Comparison of ENCODE assay signal across 24 cellular contexts in the genomic region with DNA sequence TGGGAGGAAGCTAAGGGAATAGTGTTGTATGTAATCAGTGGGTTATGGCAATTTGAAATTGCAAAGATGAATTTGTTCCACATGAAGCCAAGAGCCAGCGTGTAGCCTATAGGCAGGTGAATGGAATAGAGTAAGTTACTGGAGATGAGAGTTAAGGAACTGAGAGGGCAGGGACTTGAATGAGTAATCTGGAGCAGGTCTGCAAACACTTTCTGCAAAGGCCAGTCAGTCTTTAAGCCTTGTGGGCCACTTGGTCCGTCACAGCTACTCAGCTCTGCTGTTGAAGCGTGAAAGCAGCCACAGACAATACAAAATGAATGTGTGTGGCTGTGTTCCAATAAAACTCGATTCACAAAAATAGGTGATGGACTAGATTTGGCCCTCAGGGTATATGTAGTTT. TPM values are rescaled to one million over a fixed set of nuclear protein-coding genes. Genes with fewer than 3 reads are reported as not detected.
DNase-seq lines count a peak whose midpoint lies in the region; ATAC-seq, FAIRE-seq and TF ChIP-seq lines count a peak whose summit lies in the region.
"Had no signal": no experiment of that assay in that cellular context is flagged by ENCODE, and none has a peak within 500 bp of the region (broad histone marks: within the 10 kb centered on the region; RNA-seq: fewer than 3 reads in every experiment).

No MANE protein-coding gene starts in this region.

- DNase-seq in activated naive CD4-positive, alpha-beta T cell treated with anti-CD3 and anti-CD28 coated beads for 36 hours = peak; percentile 1
- no peak for DNase-seq in activated naive CD4-positive, alpha-beta T cell treated with Interleukin-2 at 50 U/mL for 16 hours
- DNase-seq in GM12878 (ENCODE audit: low read depth, low spot score) (peak; percentile 26), thyroid gland (peak; percentile 85 to 89), OCI-M2 (lab: John Stamatoyannopoulos, UW; ENCODE audit: unreplicated experiment) (no peak), A172 (ENCODE audit: low spot score) (no peak)
- DNase-seq: IMR-90; NCI-H1105; NCI-H146; NCI-H2029; NCI-H510A; NCI-H748 treated with DMSO at 0.1 percent for 48 hours; NK-92 treated with Interleukin-12 subunit alpha and Interleukin-12 subunit beta, amount 100 ng/mL, for 24 hours; SIG-M5; SK-N-SH; T-helper 2 cell had no signal

- no peaks in the 10 kb centered on the region for H3K9me3 Mint-ChIP-seq in activated naive CD4-positive, alpha-beta T cell treated with anti-CD3 and anti-CD28 coated beads for 36 hours

- no peak overlapping the region for H3K9ac ChIP-seq in GM12878 (ENCODE audit: control insufficient read depth, insufficient read depth, low read length)
- H3K9ac ChIP-seq: KMS-11, SK-N-SH had no signal

- TF ChIP-seq POLR2A in GM12878 (IDR thresholded peaks at IDR 0.05; ENCODE audit: low read depth, low read length) = no peak
- no peak for TF ChIP-seq POLR2A in thyroid gland (IDR thresholded peaks at IDR 0.05)

- H4K20me1 ChIP-seq in GM12878 (ENCODE audit: control insufficient read depth, insufficient read depth) = no peaks in the 10 kb centered on the region

- peak; percentile 69 for ATAC-seq in HG02610 (IDR thresholded peaks at IDR 0.05; ENCODE audit: unreplicated experiment)
- ATAC-seq in GM12878 = peak; percentile 89
- ATAC-seq in HG03442 (IDR thresholded peaks at IDR 0.05; ENCODE audit: unreplicated experiment) = no peak
- ATAC-seq: A549, Panc1 had no signal

- H3K27me3 ChIP-seq in GM12878 (replicated peaks in 1 of 2; ENCODE audit: control insufficient read depth in 2 of 2, insufficient read depth in 2 of 2, low read length in 1 of 2) = no peaks in the 10 kb centered on the region
- no peaks in the 10 kb centered on the region for H3K27me3 ChIP-seq in thyroid gland

- no peak for FAIRE-seq in GM12878 (lab: Jason Lieb, UNC)
- FAIRE-seq: A549, G401.6 had no signal

- no peak for TF ChIP-seq EP300 in GM12878 (IDR thresholded peaks at IDR 0.05; ENCODE audit: borderline replicate concordance in 1 of 2, control insufficient read depth in 1 of 2, low read depth in 2 of 2, low read length in 2 of 2)

- H3K4me1 ChIP-seq in GM12878 (ENCODE audit: control insufficient read depth, insufficient read depth, low read length) (peaks cover 9% of the 10 kb centered on the region), thyroid gland (peaks cover 14 to 22% of the 10 kb centered on the region in 2 donors)

- no peak overlapping the region for H3K4me2 ChIP-seq in GM12878 (ENCODE audit: control insufficient read depth, insufficient read depth)
- H3K4me2 ChIP-seq: A549, KMS-11, SK-N-SH had no signal

- TF ChIP-seq CTCF in GM12878 (IDR thresholded peaks at IDR 0.05 in 2 of 3, conservative IDR thresholded peaks at IDR 0.05 in 1 of 3; ENCODE audit: control insufficient read depth in 2 of 3, extremely low read depth in 1 of 3, insufficient read depth in 1 of 3, low read depth in 3 of 3, low read length in 3 of 3) (no peak), thyroid gland (IDR thresholded peaks at IDR 0.05) (no peak)

- no peak for TF ChIP-seq RAD21 in GM12878 (IDR thresholded peaks at IDR 0.05; ENCODE audit: insufficient read depth, low read depth, low read length)

- POLR2A ChIA-PET in GM12878 (lab: Charles Lee) = interaction anchor here (1.0 kb wide), 1 partner anchor 29 kb away, joined by 3 read pairs; no protein-coding TSS in a partner anchor

- peaks cover 6% of the 10 kb centered on the region for H3K36me3 Mint-ChIP-seq in activated naive CD4-positive, alpha-beta T cell treated with anti-CD3 and anti-CD28 coated beads for 36 hours (ENCODE audit: low read depth)

- no peaks in the 10 kb centered on the region for H3K79me2 ChIP-seq in GM12878 (ENCODE audit: control insufficient read depth, insufficient read depth, low read length)

- in situ Hi-C loops in GM12878 (cut with MboI) = no loop called here

- 0 out of 2 replicates have a peak overlapping the region, but pooled peaks have one; percentile 13 for H3K27ac ChIP-seq in GM12878 (ENCODE audit: control insufficient read depth, insufficient read depth)
- H3K27ac ChIP-seq in thyroid gland = peak overlapping the region in 1 of 3 donors; percentile 50
- H3K27ac ChIP-seq: A549, KMS-11 had no signal

- H3K9me3 ChIP-seq in GM12878 (replicated peaks; ENCODE audit: control insufficient read depth, insufficient read depth, low read length) (no peaks in the 10 kb centered on the region), thyroid gland (no peaks in the 10 kb centered on the region)
- H3K9me3 ChIP-seq: A549, SK-N-SH had no signal

- RAD21 ChIA-PET in GM12878 (lab: Charles Lee; ENCODE audit: unreplicated experiment) = interaction anchor here (0.9 to 1.6 kb wide), 5 partner anchors 29 to 197 kb away, joined by 3 to 9 read pairs (median 4); partner anchors contain the start of genes CDC20, MED8 and SZT2

- CTCF ChIA-PET in activated naive CD4-positive, alpha-beta T cell treated with anti-CD3 and anti-CD28 coated beads for 36 hours (lab: Charles Lee) = no interaction called here
- CTCF ChIA-PET in GM12878 (lab: Yijun Ruan, JAX) = interaction anchor here (1.3 kb wide), 1 partner anchor 180 kb away, joined by 4 read pairs; no protein-coding TSS in a partner anchor

- 0% methylated on average over 4 of the region's 4 CpGs for WGBS in GM12878 (ENCODE audit: insufficient coverage, insufficient replicate concordance, low lambda C conversion rate, missing lambda C conversion rate)
- WGBS in thyroid gland, 2 donors = 37 to 50% methylated on average over 4 of the region's 4 CpGs

- BruUV-seq in GM12878 (replicated peaks; lab: Mats Ljungman, UMichigan) = no TSS peak

- SMC1A ChIA-PET in GM12878 (lab: Charles Lee; ENCODE audit: uncharacterized antibody, unreplicated experiment) = interaction anchor here (1.3 to 1.8 kb wide), 3 partner anchors 180 to 192 kb away, joined by 3 to 10 read pairs (median 7); no protein-coding TSS in a partner anchor

- H2AFZ ChIP-seq in GM12878 (ENCODE audit: control insufficient read depth, low read depth, low read length) = no peak overlapping the region

- H3K27me3 Mint-ChIP-seq in activated naive CD4-positive, alpha-beta T cell treated with anti-CD3 and anti-CD28 coated beads for 36 hours (ENCODE audit: low read depth) = no peaks in the 10 kb centered on the region
- H3K27me3 Mint-ChIP-seq: B cell had no signal

- no peak overlapping the region for H3K4me3 Mint-ChIP-seq in activated naive CD4-positive, alpha-beta T cell treated with anti-CD3 and anti-CD28 coated beads for 36 hours
- H3K4me3 Mint-ChIP-seq: B cell, CD14-positive monocyte had no signal

- no peak overlapping the region for H3K4me3 ChIP-seq in GM12878
- H3K4me3 ChIP-seq in thyroid gland (replicated peaks in 1 of 3) = no peak overlapping the region
- H3K4me3 ChIP-seq: A549 had no signal

- H3K4me1 Mint-ChIP-seq in activated naive CD4-positive, alpha-beta T cell treated with anti-CD3 and anti-CD28 coated beads for 36 hours (ENCODE audit: low read depth) = no peaks in the 10 kb centered on the region
- H3K4me1 Mint-ChIP-seq: CD14-positive monocyte had no signal

- intact Hi-C loops in activated naive CD4-positive, alpha-beta T cell treated with anti-CD3 and anti-CD28 coated beads for 36 hours (cut with micrococcal nuclease) = loop anchor here (10.0 kb wide), 1 partner anchor 344 kb away; no protein-coding TSS in a partner anchor
- intact Hi-C loops in GM12878 (cut with micrococcal nuclease; ENCODE audit: unreplicated experiment) (no loop called here), thyroid gland (cut with DNase I) (loop anchor here (5.0 kb wide), 1 partner anchor 182 kb away; no protein-coding TSS in a partner anchor)

- H3K27ac Mint-ChIP-seq in activated naive CD4-positive, alpha-beta T cell treated with anti-CD3 and anti-CD28 coated beads for 36 hours = no peak overlapping the region
- H3K27ac Mint-ChIP-seq: B cell had no signal

- H3K36me3 ChIP-seq in GM12878 (ENCODE audit: control insufficient read depth in 2 of 2, insufficient read depth in 2 of 2, low read length in 1 of 2) = peaks cover 11 to 23% of the 10 kb centered on the region in 2 experiments
- peaks cover 42 to 47% of the 10 kb centered on the region in 2 donors for H3K36me3 ChIP-seq in thyroid gland

RNA-seq across cellular contexts. Expression of gene SZT2, which starts 29.2 kb away (rescaled TPM):
- total RNA-seq in activated naive CD4-positive, alpha-beta T cell treated with anti-CD3 and anti-CD28 coated beads for 36 hours = 10 to 100 TPM; 26.6 to 28.2 TPM
- 188 and 198 TPM in 2 replicates for total RNA-seq in GM12878 (2013; cell fraction: nucleolus; rRNA removed)
- total RNA-seq in GM12878 (2014; rRNA removed) = 16.5 and 18.0 TPM in 2 replicates
- total RNA-seq in GM12878 (2014; rRNA removed; fragmentation: Illumina TruSeq; extraction: Trizol) = 12.5 and 12.7 TPM in 2 replicates
- 33.8 and 38.3 TPM in 2 replicates for total RNA-seq in GM12878 (2021)
- polyA plus RNA-seq in GM12878 (2011; ENCODE audit: low read depth) = 10.4 TPM
- 6.0 and 10.7 TPM in 2 replicates for polyA plus RNA-seq in GM12878 (2011; rRNA removed)
- polyA plus RNA-seq in GM12878 (2011; cell fraction: cytosol; rRNA removed) = 6.8 and 8.6 TPM in 2 replicates
- 72.8 and 81.1 TPM in 2 replicates for polyA plus RNA-seq in GM12878 (2011; cell fraction: nucleus; rRNA removed)
- 14.3 and 15.1 TPM in 2 replicates for polyA plus RNA-seq in GM12878 (2012)
- 11.1 and 16.5 TPM in 2 replicates for polyA plus RNA-seq in GM12878 (2014; fragmentation: Illumina TruSeq; extraction: Trizol)
- polyA plus RNA-seq in GM12878 (2014; fragmentation: Nextera tagmentation; extraction: Ambion mirVana) = 1 to 10 TPM; 1.4 to 1.9 TPM
- 23.8 and 27.3 TPM in 2 replicates for polyA plus RNA-seq in GM12878 (2014; rRNA removed)
- 10 to 100 TPM in 1 of 2 experiments, 1 to 10 TPM in 1; 10.0 to 12.6 TPM for polyA plus RNA-seq in GM12878 (2016; fragmentation: Nextera tagmentation; extraction: Ambion mirVana)
- 42.5 and 57.0 TPM in 2 replicates for polyA minus RNA-seq in GM12878 (2011; rRNA and poly(A)+ RNA removed)
- 7.5 and 8.1 TPM in 2 replicates for polyA minus RNA-seq in GM12878 (2011; cell fraction: cytosol; rRNA and poly(A)+ RNA removed)
- polyA minus RNA-seq in GM12878 (2011; cell fraction: nucleus; rRNA and poly(A)+ RNA removed) = 46.7 and 73.6 TPM in 2 replicates
- total RNA-seq in thyroid gland = 100 to 1,000 TPM in 1 of 4 donors, 10 to 100 TPM in 3; 36.1 to 107 (median 58.2) TPM
- total RNA-seq in A172 (2014; rRNA removed; shearing (Covaris generic)) = 6.6 and 9.7 TPM in 2 replicates

RNA-seq across cellular contexts. Expression of gene MED8, which starts 29.3 kb away (rescaled TPM):
- 10 to 100 TPM; 45.8 to 45.9 TPM for total RNA-seq in activated naive CD4-positive, alpha-beta T cell treated with anti-CD3 and anti-CD28 coated beads for 36 hours
- 71.8 and 72.3 TPM in 2 replicates for total RNA-seq in GM12878 (2013; cell fraction: nucleolus; rRNA removed)
- total RNA-seq in GM12878 (2014; rRNA removed) (39.7 and 42.6 TPM in 2 replicates), GM12878 (2014; rRNA removed; fragmentation: Illumina TruSeq; extraction: Trizol) (32.6 and 33.3 TPM in 2 replicates), GM12878 (2021) (37.4 and 39.4 TPM in 2 replicates), thyroid gland (10 to 100 TPM; 37.7 to 48.6 (median 45.3) TPM)
- polyA plus RNA-seq in GM12878 (2011; ENCODE audit: low read depth) = 33.4 TPM
- polyA plus RNA-seq in GM12878 (2011; rRNA removed) (16.5 and 20.2 TPM in 2 replicates), GM12878 (2014; fragmentation: Illumina TruSeq; extraction: Trizol) (37.6 and 39.2 TPM in 2 replicates), GM12878 (2014; fragmentation: Nextera tagmentation; extraction: Ambion mirVana) (10 to 100 TPM; 59.8 to 61.7 TPM), GM12878 (2014; rRNA removed) (21.9 and 25.4 TPM in 2 replicates), GM12878 (2016; fragmentation: Nextera tagmentation; extraction: Ambion mirVana) (10 to 100 TPM; 57.3 to 58.7 TPM)
- polyA plus RNA-seq in GM12878 (2011; cell fraction: cytosol; rRNA removed) = 19.1 and 23.5 TPM in 2 replicates
- polyA plus RNA-seq in GM12878 (2011; cell fraction: nucleus; rRNA removed) = 32.6 and 36.7 TPM in 2 replicates
- 43.9 and 45.3 TPM in 2 replicates for polyA plus RNA-seq in GM12878 (2012)
- polyA minus RNA-seq in GM12878 (2011; rRNA and poly(A)+ RNA removed) = 15.9 and 18.0 TPM in 2 replicates
- polyA minus RNA-seq in GM12878 (2011; cell fraction: cytosol; rRNA and poly(A)+ RNA removed) = 10.0 and 11.0 TPM in 2 replicates
- polyA minus RNA-seq in GM12878 (2011; cell fraction: nucleus; rRNA and poly(A)+ RNA removed) = 15.5 and 20.4 TPM in 2 replicates
- 76.1 and 80.9 TPM in 2 replicates for total RNA-seq in A172 (2014; rRNA removed; shearing (Covaris generic))

RNA-seq across cellular contexts. Expression of gene HYI, which starts 34.9 kb away (rescaled TPM):
- 1 to 10 TPM; 9.1 to 9.2 TPM for total RNA-seq in activated naive CD4-positive, alpha-beta T cell treated with anti-CD3 and anti-CD28 coated beads for 36 hours
- 10.2 and 14.2 TPM in 2 replicates for total RNA-seq in GM12878 (2013; cell fraction: nucleolus; rRNA removed)
- total RNA-seq in GM12878 (2014; rRNA removed) (2.9 and 5.6 TPM in 2 replicates), GM12878 (2014; rRNA removed; fragmentation: Illumina TruSeq; extraction: Trizol) (1.6 and 2.0 TPM in 2 replicates), GM12878 (2021) (5.3 and 5.5 TPM in 2 replicates), thyroid gland (10 to 100 TPM; 50.6 to 92.9 (median 65.6) TPM)
- polyA plus RNA-seq in GM12878 (2011; ENCODE audit: low read depth) = 17.0 TPM
- polyA plus RNA-seq in GM12878 (2011; rRNA removed) (0.46 and 0.69 TPM in 2 replicates), GM12878 (2014; fragmentation: Illumina TruSeq; extraction: Trizol) (1.3 and 1.9 TPM in 2 replicates), GM12878 (2014; fragmentation: Nextera tagmentation; extraction: Ambion mirVana) (under 1 TPM; 0.27 TPM), GM12878 (2014; rRNA removed) (5.4 and 7.5 TPM in 2 replicates), GM12878 (2016; fragmentation: Nextera tagmentation; extraction: Ambion mirVana) (1 to 10 TPM; 2.1 to 2.4 TPM)
- 0.70 and 0.78 TPM in 2 replicates for polyA plus RNA-seq in GM12878 (2011; cell fraction: cytosol; rRNA removed)
- polyA plus RNA-seq in GM12878 (2011; cell fraction: nucleus; rRNA removed) = 2.4 and 2.6 TPM in 2 replicates
- 7.6 and 15.5 TPM in 2 replicates for polyA plus RNA-seq in GM12878 (2012)
- polyA minus RNA-seq in GM12878 (2011; rRNA and poly(A)+ RNA removed) = 1.4 TPM in 1 of 2 replicates, not detected in the other
- polyA minus RNA-seq in GM12878 (2011; cell fraction: cytosol; rRNA and poly(A)+ RNA removed) = not detected in 2 replicates
- 0.29 and 0.73 TPM in 2 replicates for polyA minus RNA-seq in GM12878 (2011; cell fraction: nucleus; rRNA and poly(A)+ RNA removed)
- total RNA-seq in A172 (2014; rRNA removed; shearing (Covaris generic)) = not detected in 2 replicates

RNA-seq across cellular contexts. Expression of gene ELOVL1, which starts 51.0 kb away (rescaled TPM):
- 10 to 100 TPM; 42.8 to 44.2 TPM for total RNA-seq in activated naive CD4-positive, alpha-beta T cell treated with anti-CD3 and anti-CD28 coated beads for 36 hours
- total RNA-seq in GM12878 (2013; cell fraction: nucleolus; rRNA removed) = 21.6 and 23.9 TPM in 2 replicates
- total RNA-seq in GM12878 (2014; rRNA removed) (77.4 and 88.2 TPM in 2 replicates), GM12878 (2014; rRNA removed; fragmentation: Illumina TruSeq; extraction: Trizol) (55.4 and 58.5 TPM in 2 replicates), GM12878 (2021) (66.8 and 68.0 TPM in 2 replicates), thyroid gland (100 to 1,000 TPM in 2 of 4 donors, 10 to 100 TPM in 2; 70.5 to 117 (median 85.8) TPM)
- 96.7 TPM for polyA plus RNA-seq in GM12878 (2011; ENCODE audit: low read depth)
- polyA plus RNA-seq in GM12878 (2011; rRNA removed) (88.7 and 139 TPM in 2 replicates), GM12878 (2014; fragmentation: Illumina TruSeq; extraction: Trizol) (102 and 126 TPM in 2 replicates), GM12878 (2014; fragmentation: Nextera tagmentation; extraction: Ambion mirVana) (10 to 100 TPM; 62.7 to 68.4 TPM), GM12878 (2014; rRNA removed) (91.3 and 97.8 TPM in 2 replicates), GM12878 (2016; fragmentation: Nextera tagmentation; extraction: Ambion mirVana) (100 to 1,000 TPM in 1 of 2 experiments, 10 to 100 TPM in 1; 92.6 to 111 TPM)
- 127 and 142 TPM in 2 replicates for polyA plus RNA-seq in GM12878 (2011; cell fraction: cytosol; rRNA removed)
- polyA plus RNA-seq in GM12878 (2011; cell fraction: nucleus; rRNA removed) = 123 and 135 TPM in 2 replicates
- polyA plus RNA-seq in GM12878 (2012) = 59.9 and 92.0 TPM in 2 replicates
- 69.1 and 73.7 TPM in 2 replicates for polyA minus RNA-seq in GM12878 (2011; rRNA and poly(A)+ RNA removed)
- 17.8 and 25.6 TPM in 2 replicates for polyA minus RNA-seq in GM12878 (2011; cell fraction: cytosol; rRNA and poly(A)+ RNA removed)
- 19.2 and 27.0 TPM in 2 replicates for polyA minus RNA-seq in GM12878 (2011; cell fraction: nucleus; rRNA and poly(A)+ RNA removed)
- 101 and 103 TPM in 2 replicates for total RNA-seq in A172 (2014; rRNA removed; shearing (Covaris generic))

Comparison
In these comparisons a context has a peak if more than half of its experiments do, and no peak if none do; other contexts are left out.
1. DNase-seq: peak in activated naive CD4-positive, alpha-beta T cell treated with anti-CD3 and anti-CD28 coated beads for 36 hours (single experiment), GM12878 (single experiment) and thyroid gland (2 of 2); none in activated naive CD4-positive, alpha-beta T cell treated with Interleukin-2 at 50 U/mL for 16 hours (single experiment), OCI-M2 (single experiment) and A172 (single experiment).